17 cellular contexts compared by ENCODE assay signal in the genomic region with DNA sequence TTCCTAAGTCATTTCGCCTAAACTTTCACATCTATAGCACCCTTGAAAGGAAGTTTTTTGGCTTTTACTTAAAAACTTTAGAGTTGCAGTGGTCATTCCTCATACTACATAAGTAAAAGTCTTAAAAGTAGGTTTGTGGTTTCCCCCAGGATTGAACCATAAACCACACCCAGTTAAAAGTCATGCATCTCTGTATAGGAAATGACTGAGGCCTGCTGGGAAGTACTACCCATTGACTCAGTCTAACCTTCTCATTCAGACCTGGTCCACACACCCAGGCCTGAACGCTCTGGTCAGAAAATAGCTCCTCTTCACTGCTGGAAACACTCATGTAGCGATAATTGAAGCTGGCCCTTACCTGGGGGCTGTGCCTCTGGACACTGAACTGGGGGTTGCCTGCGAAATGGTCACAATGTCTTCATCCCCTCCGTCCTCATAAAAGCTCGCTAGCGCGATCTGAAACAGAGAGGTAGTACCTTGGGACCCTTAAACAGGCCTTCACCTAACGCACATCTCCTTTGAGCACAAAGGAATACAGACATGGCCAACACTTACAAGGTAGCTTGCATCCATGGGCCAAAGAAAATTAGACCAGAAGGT. TPM values are rescaled to one million over a fixed set of nuclear protein-coding genes. Genes with fewer than 3 reads are reported as not detected.
DNase-seq lines count a peak whose midpoint lies in the region; ATAC-seq and TF ChIP-seq lines count a peak whose summit lies in the region.
"Had no signal": no experiment of that assay in that cellular context is flagged by ENCODE, and none has a peak within 500 bp of the region (broad histone marks: within the 10 kb centered on the region; RNA-seq: fewer than 3 reads in every experiment).

No MANE protein-coding gene starts in this region.

- peaks cover 48% of the 10 kb centered on the region for H3K4me1 ChIP-seq in Loucy (ENCODE audit: insufficient read depth, low read length, poor library complexity, severe bottlenecking)
- peaks cover 34 to 71% (median 57%) of the 10 kb centered on the region in 4 donors for H3K4me1 ChIP-seq in stomach

- no peak for TF ChIP-seq EP300 in stomach (IDR thresholded peaks at IDR 0.05)

- peak overlapping the region; percentile 99 for H3K4me2 ChIP-seq in Loucy (ENCODE audit: low read depth, low read length, poor library complexity, severe bottlenecking)

- H3F3A ChIP-seq in Loucy (ENCODE audit: low read depth) = no peaks in the 10 kb centered on the region

- H3K36me3 ChIP-seq in Loucy (ENCODE audit: insufficient read depth, low read length) = peaks cover 20% of the 10 kb centered on the region; the same call in 1 of the 2 replicates
- peaks cover 32 to 58% (median 53%) of the 10 kb centered on the region in 4 donors for H3K36me3 ChIP-seq in stomach

- no peaks in the 10 kb centered on the region for H3K27me3 Mint-ChIP-seq in activated naive CD4-positive, alpha-beta T cell treated with anti-CD3 and anti-CD28 coated beads, Interleukin-2, amount 50 U/mL, for 24 hours
- peaks cover 18% of the 10 kb centered on the region for H3K27me3 Mint-ChIP-seq in activated naive CD8-positive, alpha-beta T cell treated with anti-CD3 and anti-CD28 coated beads, Interleukin-2, amount 10 ng/mL, durations not matched to agents 7 days and 5 days
- H3K27me3 Mint-ChIP-seq in osteocyte (ENCODE audit: unreplicated experiment) = no peaks in the 10 kb centered on the region
- H3K27me3 Mint-ChIP-seq: progenitor cell of endocrine pancreas had no signal

- intact Hi-C loops in dorsolateral prefrontal cortex (cut with DNase I) = loop anchor here (10.0 kb wide), 2 partner anchors 69 to 431 kb away; a partner anchor contains a TSS
- intact Hi-C loops in stomach (cut with DNase I; ENCODE audit: low total_unique reads) = loop anchor here (10.0 kb wide), 1 partner anchor 69 kb away; a partner anchor contains a TSS

- H3K79me2 ChIP-seq in Loucy (ENCODE audit: insufficient read depth, low read length) = peaks cover 58% of the 10 kb centered on the region

- peaks cover 69% of the 10 kb centered on the region for H3K4me1 Mint-ChIP-seq in activated naive CD4-positive, alpha-beta T cell treated with anti-CD3 and anti-CD28 coated beads, Interleukin-2, amount 50 U/mL, for 24 hours
- peaks cover 41% of the 10 kb centered on the region for H3K4me1 Mint-ChIP-seq in activated naive CD8-positive, alpha-beta T cell treated with anti-CD3 and anti-CD28 coated beads, Interleukin-2, amount 10 ng/mL, durations not matched to agents 7 days and 5 days
- H3K4me1 Mint-ChIP-seq in osteocyte (ENCODE audit: unreplicated experiment) = peaks cover 25% of the 10 kb centered on the region

- H3K9me3 Mint-ChIP-seq in activated naive CD4-positive, alpha-beta T cell treated with anti-CD3 and anti-CD28 coated beads, Interleukin-2, amount 50 U/mL, for 24 hours = no peaks in the 10 kb centered on the region
- H3K9me3 Mint-ChIP-seq in activated naive CD8-positive, alpha-beta T cell treated with anti-CD3 and anti-CD28 coated beads, Interleukin-2, amount 10 ng/mL, durations not matched to agents 7 days and 5 days = no peaks in the 10 kb centered on the region
- H3K9me3 Mint-ChIP-seq in osteocyte (ENCODE audit: unreplicated experiment) = no peaks in the 10 kb centered on the region

- H3K9me2 ChIP-seq in Loucy (replicated peaks; ENCODE audit: low read depth, low read length) = no peaks in the 10 kb centered on the region

- H3K27me3 ChIP-seq in Loucy (ENCODE audit: insufficient read depth, low read length, poor library complexity, severe bottlenecking) (no peaks in the 10 kb centered on the region), dorsolateral prefrontal cortex (no peaks in the 10 kb centered on the region), stomach (no peaks in the 10 kb centered on the region)
- H3K27me3 ChIP-seq: ascending aorta, tibial artery had no signal

- no peak overlapping the region for H2AFZ ChIP-seq in Loucy (ENCODE audit: low read length)

- no peak overlapping the region for H3K27ac ChIP-seq in dorsolateral prefrontal cortex
- no peak overlapping the region for H3K27ac ChIP-seq in stomach
- H3K27ac ChIP-seq: ascending aorta, tibial artery had no signal

- POLR2A ChIA-PET in activated naive CD8-positive, alpha-beta T cell treated with anti-CD3 and anti-CD28 coated beads, Interleukin-2, amount 10 ng/mL, durations not matched to agents 7 days and 5 days (lab: Charles Lee) = no interaction called here

- DNase-seq in activated naive CD4-positive, alpha-beta T cell treated with anti-CD3 and anti-CD28 coated beads, Interleukin-2, amount 50 U/mL, for 16 hours = no peak
- DNase-seq in activated naive CD8-positive, alpha-beta T cell treated with anti-CD3 and anti-CD28 coated beads, Interleukin-2, amount 10 ng/mL, durations not matched to agents 7 days and 5 days = no peak
- peak; percentile 71 for DNase-seq in osteocyte (ENCODE audit: extremely low spot score, unreplicated experiment)
- no peak for DNase-seq in dorsolateral prefrontal cortex
- DNase-seq in foreskin melanocyte = no peak
- DNase-seq in stomach = no peak
- DNase-seq: left ventricle myocardium superior, MM.1S, NCI-H2029, NCI-H510A, SHP77, tibial artery had no signal

- H3K9me3 ChIP-seq in Loucy (ENCODE audit: insufficient read depth, low read depth, low read length) = no peaks in the 10 kb centered on the region
- H3K9me3 ChIP-seq in stomach = no peaks in the 10 kb centered on the region
- H3K9me3 ChIP-seq: ascending aorta, tibial artery had no signal

- TF ChIP-seq CTCF in Loucy (conservative IDR thresholded peaks at IDR 0.05; ENCODE audit: low read length) (no peak), osteocyte (IDR thresholded peaks at IDR 0.05) (no peak), dorsolateral prefrontal cortex (IDR thresholded peaks at IDR 0.05 in 54 of 56, conservative IDR thresholded peaks at IDR 0.05 in 2 of 56; ENCODE audit: low read depth in 1 of 56, partially characterized antibody in 56 of 56) (no peak), stomach (IDR thresholded peaks at IDR 0.05) (no peak)

- peaks cover 40% of the 10 kb centered on the region for H4K20me1 ChIP-seq in Loucy (ENCODE audit: insufficient read depth, low read length, poor library complexity, severe bottlenecking)

- no peak for ATAC-seq in activated naive CD8-positive, alpha-beta T cell treated with anti-CD3 and anti-CD28 coated beads, Interleukin-2, amount 10 ng/mL, durations not matched to agents 7 days and 5 days (ENCODE audit: low read depth)
- ATAC-seq: activated CD4-positive, CD25-positive, alpha-beta regulatory T cell treated with anti-CD3 and anti-CD28 coated beads, Interleukin-2, amount 50 U/mL, for 24 hours; left ventricle myocardium superior had no signal

- TF ChIP-seq POLR2A in stomach (IDR thresholded peaks at IDR 0.05) = no peak

- peak overlapping the region; percentile 91 for H3K4me3 Mint-ChIP-seq in activated naive CD4-positive, alpha-beta T cell treated with anti-CD3 and anti-CD28 coated beads, Interleukin-2, amount 50 U/mL, for 24 hours
- H3K4me3 Mint-ChIP-seq in activated naive CD8-positive, alpha-beta T cell treated with anti-CD3 and anti-CD28 coated beads, Interleukin-2, amount 10 ng/mL, durations not matched to agents 7 days and 5 days = peak overlapping the region; percentile 15
- H3K4me3 Mint-ChIP-seq in osteocyte (ENCODE audit: unreplicated experiment) = no peak overlapping the region

- peak overlapping the region; percentile 90 for H3K4me3 ChIP-seq in Loucy (ENCODE audit: low read length, poor library complexity, severe bottlenecking)
- H3K4me3 ChIP-seq in dorsolateral prefrontal cortex = no peak overlapping the region
- peak overlapping the region in 1 of 4 donors; percentile 8 for H3K4me3 ChIP-seq in stomach
- H3K4me3 ChIP-seq: tibial artery had no signal

- H3K27ac Mint-ChIP-seq in activated naive CD4-positive, alpha-beta T cell treated with anti-CD3 and anti-CD28 coated beads, Interleukin-2, amount 50 U/mL, for 24 hours = no peak overlapping the region
- H3K27ac Mint-ChIP-seq in activated naive CD8-positive, alpha-beta T cell treated with anti-CD3 and anti-CD28 coated beads, Interleukin-2, amount 10 ng/mL, durations not matched to agents 7 days and 5 days = peak overlapping the region; percentile 35
- H3K27ac Mint-ChIP-seq in osteocyte (ENCODE audit: unreplicated experiment) = no peak overlapping the region
- H3K27ac Mint-ChIP-seq: progenitor cell of endocrine pancreas had no signal

- 92 to 96% (median 94%) methylated on average over 9 of the region's 9 CpGs for WGBS in stomach, 5 donors

- H3K36me3 Mint-ChIP-seq in activated naive CD4-positive, alpha-beta T cell treated with anti-CD3 and anti-CD28 coated beads, Interleukin-2, amount 50 U/mL, for 24 hours = peaks cover 7% of the 10 kb centered on the region
- H3K36me3 Mint-ChIP-seq in activated naive CD8-positive, alpha-beta T cell treated with anti-CD3 and anti-CD28 coated beads, Interleukin-2, amount 10 ng/mL, durations not matched to agents 7 days and 5 days = peaks cover 17% of the 10 kb centered on the region
- H3K36me3 Mint-ChIP-seq in osteocyte (ENCODE audit: unreplicated experiment) = peaks cover 14% of the 10 kb centered on the region

- H3K9ac ChIP-seq in Loucy (ENCODE audit: low read depth, low read length, poor library complexity, severe bottlenecking) = no peak overlapping the region

RNA-seq across cellular contexts. Expression of a gene that starts 2.6 kb away (rescaled TPM):
- total RNA-seq in activated naive CD8-positive, alpha-beta T cell treated with anti-CD3 and anti-CD28 coated beads, Interleukin-2, amount 10 ng/mL, durations not matched to agents 7 days and 5 days = 10 to 100 TPM; 66.9 to 67.2 TPM
- 74.6 and 80.1 TPM in 2 replicates for total RNA-seq in osteocyte
- total RNA-seq in dorsolateral prefrontal cortex = 100 to 1,000 TPM in 86 of 120 experiments, 10 to 100 TPM in 34; 69.8 to 147 (median 107) TPM
- 10 to 100 TPM; 13.4 to 83.4 (median 33.4) TPM for total RNA-seq in stomach
- 10 to 100 TPM; 33.4 to 59.7 (median 50.9) TPM for polyA plus RNA-seq in stomach

RNA-seq across cellular contexts. Expression of a gene that starts 27.1 kb away (rescaled TPM):
- total RNA-seq in activated naive CD8-positive, alpha-beta T cell treated with anti-CD3 and anti-CD28 coated beads, Interleukin-2, amount 10 ng/mL, durations not matched to agents 7 days and 5 days = not detected
- total RNA-seq in osteocyte (not detected in 2 replicates), dorsolateral prefrontal cortex (10 to 100 TPM in 4 of 120 experiments, 1 to 10 TPM in 115, under 1 TPM in 1; 0.28 to 16.0 (median 3.5) TPM), stomach (1 to 10 TPM in 4 of 5 donors, under 1 TPM in 1; 0.55 to 7.6 (median 2.9) TPM)
- 1 to 10 TPM in 1 of 3 donors, under 1 TPM in 2; 0.43 to 2.0 (median 0.92) TPM for polyA plus RNA-seq in stomach
- total RNA-seq: progenitor cell of endocrine pancreas had no signal
